In genomic region chr12:54360717-54361456, GRCh38 we compare ENCODE assay signal across 8 cellular contexts. TPM values are rescaled to one million over a fixed set of nuclear protein-coding genes. Genes with fewer than 3 reads are reported as not detected.
DNase-seq lines count a peak whose midpoint lies in the region; ATAC-seq, FAIRE-seq and TF ChIP-seq lines count a peak whose summit lies in the region.

No MANE protein-coding gene starts in this region.

- H3K4me3 ChIP-seq in bronchial epithelial cell (ENCODE audit: low read depth, low read length) = no peak overlapping the region

- no peaks in the 10 kb centered on the region for H3K36me3 ChIP-seq in bronchial epithelial cell (ENCODE audit: control insufficient read depth, insufficient read depth, low read length)

- ATAC-seq in GM19328 (IDR thresholded peaks at IDR 0.05; ENCODE audit: unreplicated experiment) = no peak

- peak; percentile 89 for TF ChIP-seq CTCF in GM10266 (IDR thresholded peaks at IDR 0.05; ENCODE audit: control insufficient read depth, insufficient read depth, low read depth, missing control alignments)
- peak; percentile 92 for TF ChIP-seq CTCF in bronchial epithelial cell (IDR thresholded peaks at IDR 0.05; ENCODE audit: insufficient read depth, low read length, severe bottlenecking)

- FAIRE-seq in bronchial epithelial cell (lab: Jason Lieb, UNC) = no peak

- H3K27me3 ChIP-seq in bronchial epithelial cell (ENCODE audit: control insufficient read depth, insufficient read depth, low read length) = no peaks in the 10 kb centered on the region

- DNase-seq in GM10266 (ENCODE audit: extremely low spot score) (no peak), NCI-H146 (lab: John Stamatoyannopoulos, UW) (peak; percentile 86), T-helper 2 cell (peak in 3 of 5 experiments; percentile 25 to 51 (median 27)), bronchial epithelial cell (ENCODE audit: low read depth) (peak; percentile 69), kidney tubule cell (ENCODE audit: low spot score) (peak; percentile 78), GOT3 (lab: John Stamatoyannopoulos, UW) (no peak)
- DNase-seq in stimulated activated CD4-positive, alpha-beta T cell treated with anti-CD3 and anti-CD28 coated beads, Interleukin-4, amount 100 ng/mL, for 48 hours (ENCODE audit: low read depth in 2 of 2) = peak; percentile 44 to 54

RNA-seq across cellular contexts. Expression of gene GPR84, which starts 3.4 kb away (rescaled TPM):
- 0.13 TPM in 1 of 2 replicates, not detected in the other for total RNA-seq in bronchial epithelial cell

RNA-seq across cellular contexts. Expression of gene ZNF385A, which starts 23.6 kb away (rescaled TPM):
- total RNA-seq in bronchial epithelial cell = 5.3 and 7.6 TPM in 2 replicates

RNA-seq across cellular contexts. Expression of gene COPZ1, which starts 36.0 kb away (rescaled TPM):
- total RNA-seq in bronchial epithelial cell = 89.5 and 118 TPM in 2 replicates

RNA-seq across cellular contexts. Expression of gene ITGA5, which starts 58.2 kb away (rescaled TPM):
- 53.5 and 98.5 TPM in 2 replicates for total RNA-seq in bronchial epithelial cell

Comparison
In these comparisons a context has a peak if more than half of its experiments do, and no peak if none do; other contexts are left out.
1. DNase-seq: peak in NCI-H146 (single experiment), T-helper 2 cell (3 of 5), bronchial epithelial cell (single experiment), kidney tubule cell (single experiment) and stimulated activated CD4-positive, alpha-beta T cell treated with anti-CD3 and anti-CD28 coated beads, Interleukin-4, amount 100 ng/mL, for 48 hours (2 of 2); none in GM10266 (single experiment) and GOT3 (single experiment).